In the genomic region with DNA sequence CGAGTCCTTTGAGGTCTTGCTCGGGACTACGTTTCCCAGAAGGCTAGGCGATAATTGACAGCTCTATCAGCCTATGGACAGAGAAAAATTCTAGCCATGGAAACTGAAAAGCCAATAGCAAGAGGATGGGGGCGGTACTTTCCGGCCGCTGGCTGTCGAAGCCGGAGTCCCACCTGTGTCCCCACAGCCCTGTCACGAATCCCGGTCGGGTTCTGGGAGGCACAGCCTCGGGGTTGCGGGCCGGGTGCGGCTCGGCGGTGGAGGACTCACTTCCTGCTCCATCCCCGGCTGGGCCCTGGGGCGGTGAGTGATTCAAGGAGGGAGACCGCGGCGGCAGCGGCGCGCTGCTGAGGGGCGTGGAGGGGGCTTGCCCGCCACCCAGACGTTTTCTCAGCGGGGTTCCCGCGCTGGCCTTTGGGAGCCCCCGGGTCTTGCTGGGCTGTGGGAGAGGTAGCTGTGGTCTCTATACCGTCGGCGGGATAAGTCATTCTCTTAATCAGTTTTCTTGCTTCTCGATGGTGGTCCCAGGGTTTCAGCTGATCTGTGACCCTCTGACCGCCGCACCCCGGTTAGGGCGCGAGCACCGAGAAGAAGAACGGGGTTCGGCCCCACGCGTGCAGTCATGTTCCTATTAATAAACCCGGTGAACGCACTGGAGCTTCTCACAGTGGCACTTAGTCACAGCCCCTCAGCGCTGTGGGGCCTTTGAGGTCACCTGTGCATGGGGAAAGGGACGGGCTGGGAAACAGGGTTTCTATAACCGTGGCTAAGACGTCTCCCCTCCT, we compare ENCODE assay signal across 8 cellular contexts. TPM values are rescaled to one million over a fixed set of nuclear protein-coding genes. Genes with fewer than 3 reads are reported as not detected.
DNase-seq lines count a peak whose midpoint lies in the region; ATAC-seq and TF ChIP-seq lines count a peak whose summit lies in the region.

A gene (plus strand): TSS at position 176 of the 785 bp plus-strand sequence. CDS start 2,377 bp downstream, outside the sequence.

- no peak for TF ChIP-seq CTCF in lower lobe of right lung (IDR thresholded peaks at IDR 0.05)

- H3K27me3 ChIP-seq in ectodermal cell (ENCODE audit: control insufficient read depth, insufficient read depth, low read length, poor library complexity, severe bottlenecking): no peaks in the 10 kb centered on the region
- H3K27me3 ChIP-seq in lower lobe of right lung (ENCODE audit: low read depth): no peaks in the 10 kb centered on the region

- H3K27ac ChIP-seq in ectodermal cell (ENCODE audit: insufficient read depth, low read depth, low read length, poor library complexity, severe bottlenecking) (no peak within 1 kb of the TSS), lower lobe of right lung (peak within 1 kb of the TSS; percentile 76)

- H3K9me3 ChIP-seq in ectodermal cell (ENCODE audit: control insufficient read depth, low read length): no peaks in the 10 kb centered on the region
- H3K9me3 ChIP-seq in lower lobe of right lung: no peaks in the 10 kb centered on the region

- ATAC-seq in GM19438 (IDR thresholded peaks at IDR 0.05; ENCODE audit: low read depth, unreplicated experiment): peak; percentile 99
- peak; percentile 99 for ATAC-seq in HG03571 (IDR thresholded peaks at IDR 0.05; ENCODE audit: unreplicated experiment)
- ATAC-seq in lower lobe of right lung: peak; percentile 99

- intact Hi-C loops in lower lobe of right lung (cut with DNase I): no loop called here

- H3K36me3 ChIP-seq in ectodermal cell (ENCODE audit: control insufficient read depth, insufficient read depth, low read length): no peaks in the 10 kb centered on the region
- H3K36me3 ChIP-seq in lower lobe of right lung: no peaks in the 10 kb centered on the region

- DNase-seq in CD1c-positive myeloid dendritic cell (ENCODE audit: extremely low spot score) (peak; percentile 98), NCI-H774 (lab: John Stamatoyannopoulos, UW) (peak; percentile 92), lower lobe of right lung (peak; percentile 93)
- peak; percentile 90 to 92 for DNase-seq in activated CD4-positive, alpha-beta T cell treated with anti-CD3 and anti-CD28 coated beads, Interleukin-2, amount 50 U/mL, for 48 hours
- DNase-seq in stimulated activated CD4-positive, alpha-beta T cell treated with anti-CD3 and anti-CD28 coated beads, TNF-alpha, amount 100 ng/mL, for 1 hour (ENCODE audit: low read depth in 3 of 3, low spot score in 1 of 3): peak; percentile 72 to 78 (median 73)

- H3K4me3 ChIP-seq in ectodermal cell (ENCODE audit: insufficient read depth, low read depth, low read length): peak within 1 kb of the TSS; percentile 97
- H3K4me3 ChIP-seq in lower lobe of right lung: peak within 1 kb of the TSS; percentile 89

- H3K4me1 ChIP-seq in ectodermal cell (ENCODE audit: control insufficient read depth, insufficient read depth, low read length) (no peaks in the 10 kb centered on the region), lower lobe of right lung (peaks cover 10% of the 10 kb centered on the region)

- WGBS in ectodermal cell, 2 experiments: 3 to 4% methylated on average over 53 of the region's 53 CpGs

RNA-seq across cellular contexts. Expression of the gene that starts here (rescaled TPM):
- polyA plus RNA-seq in ectodermal cell (2013, experiment 1 of 4): 3.4 TPM
- 4.1 TPM for polyA plus RNA-seq in ectodermal cell (2013, experiment 2 of 4)
- 3.4 TPM for polyA plus RNA-seq in ectodermal cell (2013, experiment 3 of 4)
- 2.2 TPM for polyA plus RNA-seq in ectodermal cell (2013, experiment 4 of 4)
- total RNA-seq in lower lobe of right lung: 5.5 TPM
